12 cellular contexts compared by ENCODE assay signal in genomic region chr3:50090985-50091384, GRCh38. TPM values are rescaled to one million over a fixed set of nuclear protein-coding genes. Genes with fewer than 3 reads are reported as not detected.
DNase-seq lines count a peak whose midpoint lies in the region; ATAC-seq and TF ChIP-seq lines count a peak whose summit lies in the region.
"Had no signal": no experiment of that assay in that cellular context is flagged by ENCODE, and none has a peak within 500 bp of the region (broad histone marks: within the 10 kb centered on the region; RNA-seq: fewer than 3 reads in every experiment).

No MANE protein-coding gene starts in this region.

- ATAC-seq in activated CD8-positive, alpha-beta memory T cell treated with anti-CD3 and anti-CD28 coated beads, Interleukin-2, amount 10 ng/mL, durations not matched to agents 7 days and 5 days: no peak
- ATAC-seq: foreskin keratinocyte had no signal

- no peak overlapping the region for H3K27ac ChIP-seq in spleen

- H3K4me3 ChIP-seq in fibroblast of the aortic adventitia (ENCODE audit: low read depth, low read length) (peak overlapping the region; percentile 99), spleen (peak overlapping the region in 6 of 8 donors; percentile 78 to 98 (median 91))

- H3K27ac Mint-ChIP-seq in activated CD8-positive, alpha-beta memory T cell treated with anti-CD3 and anti-CD28 coated beads, Interleukin-2, amount 10 ng/mL, durations not matched to agents 7 days and 5 days: peak overlapping the region; percentile 7
- H3K27ac Mint-ChIP-seq in activated CD4-positive, alpha-beta memory T cell treated with anti-CD3 and anti-CD28 coated beads for 36 hours: peak overlapping the region; percentile 28

- peaks cover 46% of the 10 kb centered on the region for H3K36me3 Mint-ChIP-seq in activated CD8-positive, alpha-beta memory T cell treated with anti-CD3 and anti-CD28 coated beads, Interleukin-2, amount 10 ng/mL, durations not matched to agents 7 days and 5 days
- peaks cover 46% of the 10 kb centered on the region for H3K36me3 Mint-ChIP-seq in activated CD4-positive, alpha-beta memory T cell treated with anti-CD3 and anti-CD28 coated beads for 36 hours

- H3K36me3 ChIP-seq in spleen: peaks cover 0 to 59% (median 55%) of the 10 kb centered on the region in 6 donors

- H3K4me3 Mint-ChIP-seq in activated CD8-positive, alpha-beta memory T cell treated with anti-CD3 and anti-CD28 coated beads, Interleukin-2, amount 10 ng/mL, durations not matched to agents 7 days and 5 days: peak overlapping the region; percentile 96
- H3K4me3 Mint-ChIP-seq in activated CD4-positive, alpha-beta memory T cell treated with anti-CD3 and anti-CD28 coated beads for 36 hours: no peak overlapping the region

- CTCF ChIA-PET in activated CD8-positive, alpha-beta memory T cell treated with anti-CD3 and anti-CD28 coated beads, Interleukin-2, amount 10 ng/mL, durations not matched to agents 7 days and 5 days (lab: Charles Lee): interaction anchor here (2.3 kb wide), 1 partner anchor 252 kb away, joined by 5 read pairs; no protein-coding TSS in a partner anchor
- CTCF ChIA-PET in activated CD4-positive, alpha-beta memory T cell treated with anti-CD3 and anti-CD28 coated beads for 36 hours (lab: Charles Lee): no interaction called here

- no peaks in the 10 kb centered on the region for H3K9me3 ChIP-seq in spleen

- TF ChIP-seq CTCF in fibroblast of the aortic adventitia (IDR thresholded peaks at IDR 0.05; ENCODE audit: insufficient read depth, low read length) (no peak), spleen (IDR thresholded peaks at IDR 0.05 in 8 of 11, conservative IDR thresholded peaks at IDR 0.05 in 3 of 11) (no peak)

- POLR2A ChIA-PET in activated CD4-positive, alpha-beta memory T cell treated with anti-CD3 and anti-CD28 coated beads for 36 hours (lab: Charles Lee): no interaction called here

- H3K9me3 Mint-ChIP-seq in activated CD8-positive, alpha-beta memory T cell treated with anti-CD3 and anti-CD28 coated beads, Interleukin-2, amount 10 ng/mL, durations not matched to agents 7 days and 5 days (ENCODE audit: low read depth): no peaks in the 10 kb centered on the region
- H3K9me3 Mint-ChIP-seq in activated CD4-positive, alpha-beta memory T cell treated with anti-CD3 and anti-CD28 coated beads for 36 hours: no peaks in the 10 kb centered on the region

- no peak for TF ChIP-seq POLR2A in spleen (IDR thresholded peaks at IDR 0.05)

- H3K4me1 Mint-ChIP-seq in activated CD8-positive, alpha-beta memory T cell treated with anti-CD3 and anti-CD28 coated beads, Interleukin-2, amount 10 ng/mL, durations not matched to agents 7 days and 5 days: peaks cover 39% of the 10 kb centered on the region
- peaks cover 28% of the 10 kb centered on the region for H3K4me1 Mint-ChIP-seq in activated CD4-positive, alpha-beta memory T cell treated with anti-CD3 and anti-CD28 coated beads for 36 hours (ENCODE audit: low read depth)

- no peak for DNase-seq in activated CD8-positive, alpha-beta memory T cell treated with anti-CD3 and anti-CD28 coated beads, Interleukin-2, amount 10 ng/mL, durations not matched to agents 7 days and 5 days
- no peak for DNase-seq in activated CD8-positive, alpha-beta memory T cell treated with anti-CD3 and anti-CD28 coated beads, Interleukin-2, amount 50 U/mL, for 4 hours
- DNase-seq in activated CD4-positive, alpha-beta memory T cell treated with anti-CD3 and anti-CD28 coated beads for 36 hours: no peak
- DNase-seq in fibroblast of the aortic adventitia (ENCODE audit: low read depth) (no peak), spleen (no peak), hepatic stellate cell (ENCODE audit: low spot score) (no peak), amygdala (lab: John Stamatoyannopoulos, UW) (no peak), NCI-H524 treated with DMSO at 0.1 percent for 48 hours (lab: John Stamatoyannopoulos, UW) (no peak)
- DNase-seq: activated gamma-delta T cell, foreskin keratinocyte, NCI-H2081 treated with DMSO at 0.1 percent for 48 hours, SW 1271 had no signal

- intact Hi-C loops in activated CD4-positive, alpha-beta memory T cell treated with anti-CD3 and anti-CD28 coated beads for 36 hours (cut with micrococcal nuclease): no loop called here
- intact Hi-C loops in spleen (cut with DNase I; ENCODE audit: low total_unique reads): no loop called here

- H3K27me3 ChIP-seq in spleen (replicated peaks in 1 of 7): no peaks in the 10 kb centered on the region
- H3K27me3 ChIP-seq: foreskin keratinocyte had no signal

- H3K27me3 Mint-ChIP-seq in activated CD8-positive, alpha-beta memory T cell treated with anti-CD3 and anti-CD28 coated beads, Interleukin-2, amount 10 ng/mL, durations not matched to agents 7 days and 5 days: no peaks in the 10 kb centered on the region
- H3K27me3 Mint-ChIP-seq in activated CD4-positive, alpha-beta memory T cell treated with anti-CD3 and anti-CD28 coated beads for 36 hours: no peaks in the 10 kb centered on the region

- H3K4me1 ChIP-seq in spleen: peaks cover 21 to 65% (median 41%) of the 10 kb centered on the region in 6 donors

RNA-seq across cellular contexts. Expression of gene RBM5, which starts 2.3 kb away (rescaled TPM):
- total RNA-seq in activated CD8-positive, alpha-beta memory T cell treated with anti-CD3 and anti-CD28 coated beads, Interleukin-2, amount 10 ng/mL, durations not matched to agents 7 days and 5 days: 100 to 1,000 TPM; 176 to 202 TPM
- total RNA-seq in activated CD4-positive, alpha-beta memory T cell treated with anti-CD3 and anti-CD28 coated beads for 36 hours: 100 to 1,000 TPM in 1 of 2 experiments, 10 to 100 TPM in 1; 95.2 to 107 TPM
- total RNA-seq in fibroblast of the aortic adventitia (ENCODE audit: low replicate concordance): 104 and 142 TPM in 2 replicates
- 100 to 1,000 TPM; 196 to 381 (median 263) TPM for total RNA-seq in spleen
- polyA plus RNA-seq in spleen: 100 to 1,000 TPM in 2 of 3 donors, 10 to 100 TPM in 1; 79.2 to 190 (median 149) TPM
